1 cellular context compared by ENCODE assay signal in genomic region chr2:164802095-164802744, GRCh38.
TF ChIP-seq lines count a peak whose summit lies in the region.

No MANE protein-coding gene starts in this region.

TF ChIP-seq in HepG2, 621 proteins besides CTCF, POLR2A, EP300 and RAD21 (continued from another document):
- TF ChIP-seq, protein P1, sequence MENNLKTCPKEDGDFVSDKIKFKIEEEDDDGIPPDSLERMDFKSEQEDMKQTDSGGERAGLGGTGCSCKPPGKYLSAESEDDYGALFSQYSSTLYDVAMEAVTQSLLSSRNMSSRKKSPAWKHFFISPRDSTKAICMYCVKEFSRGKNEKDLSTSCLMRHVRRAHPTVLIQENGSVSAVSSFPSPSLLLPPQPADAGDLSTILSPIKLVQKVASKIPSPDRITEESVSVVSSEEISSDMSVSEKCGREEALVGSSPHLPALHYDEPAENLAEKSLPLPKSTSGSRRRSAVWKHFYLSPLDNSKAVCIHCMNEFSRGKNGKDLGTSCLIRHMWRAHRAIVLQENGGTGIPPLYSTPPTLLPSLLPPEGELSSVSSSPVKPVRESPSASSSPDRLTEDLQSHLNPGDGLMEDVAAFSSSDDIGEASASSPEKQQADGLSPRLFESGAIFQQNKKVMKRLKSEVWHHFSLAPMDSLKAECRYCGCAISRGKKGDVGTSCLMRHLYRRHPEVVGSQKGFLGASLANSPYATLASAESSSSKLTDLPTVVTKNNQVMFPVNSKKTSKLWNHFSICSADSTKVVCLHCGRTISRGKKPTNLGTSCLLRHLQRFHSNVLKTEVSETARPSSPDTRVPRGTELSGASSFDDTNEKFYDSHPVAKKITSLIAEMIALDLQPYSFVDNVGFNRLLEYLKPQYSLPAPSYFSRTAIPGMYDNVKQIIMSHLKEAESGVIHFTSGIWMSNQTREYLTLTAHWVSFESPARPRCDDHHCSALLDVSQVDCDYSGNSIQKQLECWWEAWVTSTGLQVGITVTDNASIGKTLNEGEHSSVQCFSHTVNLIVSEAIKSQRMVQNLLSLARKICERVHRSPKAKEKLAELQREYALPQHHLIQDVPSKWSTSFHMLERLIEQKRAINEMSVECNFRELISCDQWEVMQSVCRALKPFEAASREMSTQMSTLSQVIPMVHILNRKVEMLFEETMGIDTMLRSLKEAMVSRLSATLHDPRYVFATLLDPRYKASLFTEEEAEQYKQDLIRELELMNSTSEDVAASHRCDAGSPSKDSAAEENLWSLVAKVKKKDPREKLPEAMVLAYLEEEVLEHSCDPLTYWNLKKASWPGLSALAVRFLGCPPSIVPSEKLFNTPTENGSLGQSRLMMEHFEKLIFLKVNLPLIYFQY (CRISPR knock-in tag; IDR thresholded peaks at IDR 0.05; ENCODE audit: borderline replicate concordance) = 0 out of 2 replicates have a peak, but pooled peaks have one; percentile 20
- TF ChIP-seq ZNF614 (CRISPR knock-in tag; IDR thresholded peaks at IDR 0.05; ENCODE audit: borderline replicate concordance) (0 out of 2 replicates have a peak, but pooled peaks have one; percentile 29), ARID4A (CRISPR knock-in tag; IDR thresholded peaks at IDR 0.05; ENCODE audit: borderline replicate concordance) (no peak), MED1 (CRISPR knock-in tag; IDR thresholded peaks at IDR 0.05) (0 out of 2 replicates have a peak, but pooled peaks have one; percentile 15), SRF (IDR thresholded peaks at IDR 0.05; ENCODE audit: low read depth, low read length) (peak; percentile 48; the same call in 1 of the 2 replicates), GATAD2A (CRISPR knock-in tag; IDR thresholded peaks at IDR 0.05) (peak; percentile 58; the same call in 1 of the 2 replicates), ARID5B (CRISPR knock-in tag; IDR thresholded peaks at IDR 0.05) (peak; percentile 33; the same call in 1 of the 2 replicates), SIX1 (CRISPR knock-in tag; IDR thresholded peaks at IDR 0.05; ENCODE audit: borderline replicate concordance) (0 out of 2 replicates have a peak, but pooled peaks have one; percentile 29), ATF2 (CRISPR knock-in tag; IDR thresholded peaks at IDR 0.05) (peak; percentile 52; the same call in 1 of the 2 replicates), FOXA3 (CRISPR knock-in tag; IDR thresholded peaks at IDR 0.05) (peak; percentile 72), MTF2 (CRISPR knock-in tag; IDR thresholded peaks at IDR 0.05; ENCODE audit: borderline replicate concordance) (no peak), ZNF782 (CRISPR knock-in tag; IDR thresholded peaks at IDR 0.05; ENCODE audit: borderline replicate concordance) (no peak), ZFP90 (CRISPR knock-in tag; IDR thresholded peaks at IDR 0.05; ENCODE audit: borderline replicate concordance) (no peak), TEAD3 (CRISPR knock-in tag; optimal IDR thresholded peaks at IDR 0.05; ENCODE audit: borderline replicate concordance) (peak; percentile 35), CEBPB (IDR thresholded peaks at IDR 0.05; ENCODE audit: borderline replicate concordance, low read depth, low read length) (peak; percentile 52; the same call in 1 of the 2 replicates), ZNF205 (CRISPR knock-in tag; IDR thresholded peaks at IDR 0.05) (no peak), HOMEZ (CRISPR knock-in tag; IDR thresholded peaks at IDR 0.05; ENCODE audit: low read depth) (peak; percentile 94), SOX13 (IDR thresholded peaks at IDR 0.05) (no peak), SOX13 (CRISPR knock-in tag; conservative IDR thresholded peaks at IDR 0.05 in 1 of 2, IDR thresholded peaks at IDR 0.05 in 1 of 2) (0 out of 4 replicates have a peak, but pooled peaks of 1 of the 2 experiments have one; percentile 15)
- TF ChIP-seq, protein P2, sequence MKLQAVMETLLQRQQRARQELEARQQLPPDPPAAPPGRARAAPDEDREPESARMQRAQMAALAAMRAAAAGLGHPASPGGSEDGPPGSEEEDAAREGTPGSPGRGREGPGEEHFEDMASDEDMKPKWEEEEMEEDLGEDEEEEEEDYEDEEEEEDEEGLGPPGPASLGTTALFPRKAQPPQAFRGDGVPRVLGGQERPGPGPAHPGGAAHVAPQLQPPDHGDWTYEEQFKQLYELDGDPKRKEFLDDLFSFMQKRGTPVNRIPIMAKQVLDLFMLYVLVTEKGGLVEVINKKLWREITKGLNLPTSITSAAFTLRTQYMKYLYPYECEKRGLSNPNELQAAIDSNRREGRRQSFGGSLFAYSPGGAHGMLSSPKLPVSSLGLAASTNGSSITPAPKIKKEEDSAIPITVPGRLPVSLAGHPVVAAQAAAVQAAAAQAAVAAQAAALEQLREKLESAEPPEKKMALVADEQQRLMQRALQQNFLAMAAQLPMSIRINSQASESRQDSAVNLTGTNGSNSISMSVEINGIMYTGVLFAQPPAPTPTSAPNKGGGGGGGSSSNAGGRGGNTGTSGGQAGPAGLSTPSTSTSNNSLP (IDR thresholded peaks at IDR 0.05; ENCODE audit: low read depth, low read length) = 0 out of 2 replicates have a peak, but pooled peaks have one; percentile 49
- TF ChIP-seq, protein P3, sequence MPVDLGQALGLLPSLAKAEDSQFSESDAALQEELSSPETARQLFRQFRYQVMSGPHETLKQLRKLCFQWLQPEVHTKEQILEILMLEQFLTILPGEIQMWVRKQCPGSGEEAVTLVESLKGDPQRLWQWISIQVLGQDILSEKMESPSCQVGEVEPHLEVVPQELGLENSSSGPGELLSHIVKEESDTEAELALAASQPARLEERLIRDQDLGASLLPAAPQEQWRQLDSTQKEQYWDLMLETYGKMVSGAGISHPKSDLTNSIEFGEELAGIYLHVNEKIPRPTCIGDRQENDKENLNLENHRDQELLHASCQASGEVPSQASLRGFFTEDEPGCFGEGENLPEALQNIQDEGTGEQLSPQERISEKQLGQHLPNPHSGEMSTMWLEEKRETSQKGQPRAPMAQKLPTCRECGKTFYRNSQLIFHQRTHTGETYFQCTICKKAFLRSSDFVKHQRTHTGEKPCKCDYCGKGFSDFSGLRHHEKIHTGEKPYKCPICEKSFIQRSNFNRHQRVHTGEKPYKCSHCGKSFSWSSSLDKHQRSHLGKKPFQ (CRISPR knock-in tag; IDR thresholded peaks at IDR 0.05; ENCODE audit: insufficient replicate concordance) = no peak
- TF ChIP-seq, protein P4, sequence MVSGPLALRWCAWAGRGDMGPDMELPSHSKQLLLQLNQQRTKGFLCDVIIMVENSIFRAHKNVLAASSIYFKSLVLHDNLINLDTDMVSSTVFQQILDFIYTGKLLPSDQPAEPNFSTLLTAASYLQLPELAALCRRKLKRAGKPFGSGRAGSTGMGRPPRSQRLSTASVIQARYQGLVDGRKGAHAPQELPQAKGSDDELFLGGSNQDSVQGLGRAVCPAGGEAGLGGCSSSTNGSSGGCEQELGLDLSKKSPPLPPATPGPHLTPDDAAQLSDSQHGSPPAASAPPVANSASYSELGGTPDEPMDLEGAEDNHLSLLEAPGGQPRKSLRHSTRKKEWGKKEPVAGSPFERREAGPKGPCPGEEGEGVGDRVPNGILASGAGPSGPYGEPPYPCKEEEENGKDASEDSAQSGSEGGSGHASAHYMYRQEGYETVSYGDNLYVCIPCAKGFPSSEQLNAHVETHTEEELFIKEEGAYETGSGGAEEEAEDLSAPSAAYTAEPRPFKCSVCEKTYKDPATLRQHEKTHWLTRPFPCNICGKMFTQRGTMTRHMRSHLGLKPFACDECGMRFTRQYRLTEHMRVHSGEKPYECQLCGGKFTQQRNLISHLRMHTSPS (CRISPR knock-in tag; IDR thresholded peaks at IDR 0.05; ENCODE audit: low read depth) = no peak
